Comparison of ENCODE assay signal across 2 cellular contexts in genomic region chr21:37034394-37034793, GRCh38. TPM values are rescaled to one million over a fixed set of nuclear protein-coding genes. Genes with fewer than 3 reads are reported as not detected.
"Had no signal": no experiment of that assay in that cellular context is flagged by ENCODE, and none has a peak within 500 bp of the region (broad histone marks: within the 10 kb centered on the region; RNA-seq: fewer than 3 reads in every experiment).

No MANE protein-coding gene starts in this region.

RNA-seq across cellular contexts. Expression of gene RIPPLY3, which starts 27.9 kb away (rescaled TPM):
- total RNA-seq: LHCN-M2, MCF 10A had no signal
